Comparison of ENCODE assay signal across 21 cellular contexts in the genomic region with DNA sequence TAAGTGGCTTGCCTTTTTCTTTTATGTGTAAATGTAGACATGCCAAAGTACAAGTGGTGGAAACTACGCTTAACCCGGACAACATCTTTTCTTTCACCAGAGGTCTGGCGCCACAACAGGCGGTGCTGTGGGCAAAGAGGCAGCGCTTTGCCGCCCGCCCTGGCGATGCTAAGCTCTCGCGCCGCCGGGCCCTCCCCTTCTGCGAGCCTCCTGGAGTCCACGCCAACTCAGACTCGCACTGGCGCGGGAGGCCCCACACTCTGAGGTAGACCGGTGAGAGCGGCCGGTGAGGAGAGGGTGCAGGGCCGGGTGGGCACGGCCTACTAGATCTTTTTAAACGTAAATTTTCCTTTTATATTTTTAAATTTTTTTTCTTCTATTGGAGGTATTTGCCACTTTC.
A peak's percentile ranks its signal among the peaks of the same experiment; 100 is the strongest.
DNase-seq lines count a peak whose midpoint lies in the region; ATAC-seq, FAIRE-seq and TF ChIP-seq lines count a peak whose summit lies in the region.
"Had no signal": no experiment of that assay in that cellular context is flagged by ENCODE, and none has a peak within 500 bp of the region (broad histone marks: within the 10 kb centered on the region; RNA-seq: fewer than 3 reads in every experiment).

No MANE protein-coding gene starts in this region.

- BruUV-seq in Caco-2 (replicated peaks; lab: Mats Ljungman, UMichigan) = no TSS peak

- H3K9me3 Mint-ChIP-seq in osteocyte (ENCODE audit: unreplicated experiment) (peaks cover 7% of the 10 kb centered on the region), neural progenitor cell (peaks cover 5% of the 10 kb centered on the region), Caco-2 (ENCODE audit: unreplicated experiment) (peaks cover 13% of the 10 kb centered on the region)
- peaks cover 0 to 7% of the 10 kb centered on the region in 2 donors for H3K9me3 Mint-ChIP-seq in effector memory CD8-positive, alpha-beta T cell

- H3K9me3 ChIP-seq in kidney (ENCODE audit: control insufficient read depth in 1 of 2, low read length in 2 of 2) (no peaks in the 10 kb centered on the region), neural progenitor cell (ENCODE audit: low read depth) (no peaks in the 10 kb centered on the region), Caco-2 (no peaks in the 10 kb centered on the region)
- H3K9me3 ChIP-seq: BLaER1, HAP-1 had no signal

- no peaks in the 10 kb centered on the region for H3K79me2 ChIP-seq in neural progenitor cell (ENCODE audit: low read depth)

- no peaks in the 10 kb centered on the region for H4K20me1 ChIP-seq in neural progenitor cell (ENCODE audit: low read depth)
- H4K20me1 ChIP-seq: BLaER1 had no signal

- DNase-seq in DMS53 (lab: John Stamatoyannopoulos, UW) (peak; percentile 73), kidney (peak; percentile 60), osteocyte (ENCODE audit: extremely low spot score, unreplicated experiment) (peak; percentile 84), neural progenitor cell (ENCODE audit: low spot score) (no peak), Caco-2 (no peak)
- no peak for DNase-seq in effector memory CD8-positive, alpha-beta T cell
- DNase-seq: CD4-positive, CD25-positive, alpha-beta regulatory T cell; CD8-positive, alpha-beta T cell; DMS 273 treated with DMSO at 0.1 percent for 48 hours; DND-41 had no signal

- no peak overlapping the region for H3K4me2 ChIP-seq in neural progenitor cell
- H3K4me2 ChIP-seq: BLaER1, GM23338 had no signal

- no peaks in the 10 kb centered on the region for H3K27me3 ChIP-seq in neural progenitor cell
- no peaks in the 10 kb centered on the region for H3K27me3 ChIP-seq in Caco-2 (replicated peaks; ENCODE audit: control insufficient read depth, insufficient read depth, low read length)
- H3K27me3 ChIP-seq: BLaER1 had no signal

- H3K27me3 Mint-ChIP-seq in osteocyte (ENCODE audit: unreplicated experiment) (peaks cover 3% of the 10 kb centered on the region), neural progenitor cell (ENCODE audit: insufficient read depth, low read depth) (no peaks in the 10 kb centered on the region), Caco-2 (ENCODE audit: insufficient read depth, unreplicated experiment) (no peaks in the 10 kb centered on the region)
- no peaks in the 10 kb centered on the region for H3K27me3 Mint-ChIP-seq in effector memory CD8-positive, alpha-beta T cell
- H3K27me3 Mint-ChIP-seq: B cell; CD4-positive, CD25-positive, alpha-beta regulatory T cell had no signal

- H3K4me3 Mint-ChIP-seq in osteocyte (ENCODE audit: unreplicated experiment) = no peak overlapping the region
- no peak overlapping the region for H3K4me3 Mint-ChIP-seq in neural progenitor cell
- no peak overlapping the region for H3K4me3 Mint-ChIP-seq in effector memory CD8-positive, alpha-beta T cell
- no peak overlapping the region for H3K4me3 Mint-ChIP-seq in Caco-2 (ENCODE audit: unreplicated experiment)
- H3K4me3 Mint-ChIP-seq: B cell; CD4-positive, CD25-positive, alpha-beta regulatory T cell; CD8-positive, alpha-beta T cell; GM23338 had no signal

- no peaks in the 10 kb centered on the region for H3K36me3 Mint-ChIP-seq in osteocyte (ENCODE audit: unreplicated experiment)
- H3K36me3 Mint-ChIP-seq in neural progenitor cell = no peaks in the 10 kb centered on the region
- no peaks in the 10 kb centered on the region for H3K36me3 Mint-ChIP-seq in effector memory CD8-positive, alpha-beta T cell (ENCODE audit: insufficient read depth)
- no peaks in the 10 kb centered on the region for H3K36me3 Mint-ChIP-seq in Caco-2 (ENCODE audit: insufficient read depth, unreplicated experiment)
- H3K36me3 Mint-ChIP-seq: CD4-positive, CD25-positive, alpha-beta regulatory T cell; CD8-positive, alpha-beta T cell had no signal

- POLR2A ChIA-PET in Caco-2 (lab: Charles Lee) = no interaction called here

- H3K4me1 ChIP-seq in kidney (ENCODE audit: control insufficient read depth in 1 of 2, insufficient read depth in 1 of 2, low read depth in 1 of 2, low read length in 2 of 2) = no peaks in the 10 kb centered on the region
- H3K4me1 ChIP-seq in neural progenitor cell = no peaks in the 10 kb centered on the region
- H3K4me1 ChIP-seq in Caco-2 = no peaks in the 10 kb centered on the region
- H3K4me1 ChIP-seq: BLaER1, HAP-1 had no signal

- CTCF ChIA-PET in Caco-2 (lab: Charles Lee) = no interaction called here

- H3F3A ChIP-seq in neural progenitor cell (ENCODE audit: low read depth) = no peaks in the 10 kb centered on the region

- intact Hi-C loops in kidney (cut with DNase I) = no loop called here
- intact Hi-C loops in Caco-2 (cut with micrococcal nuclease; ENCODE audit: unreplicated experiment) = no loop called here

- FAIRE-seq in kidney (lab: Jason Lieb, UNC) = no peak
- FAIRE-seq: A204.1, D721Med, G401.6, GM12892, GM19239 had no signal

- TF ChIP-seq CTCF in kidney (IDR thresholded peaks at IDR 0.05; ENCODE audit: borderline replicate concordance, extremely low read depth, insufficient read depth) (no peak), osteocyte (IDR thresholded peaks at IDR 0.05) (no peak), neural progenitor cell (IDR thresholded peaks at IDR 0.05) (no peak), Caco-2 (IDR thresholded peaks at IDR 0.05; ENCODE audit: insufficient read depth in 1 of 2, low read depth in 1 of 2, low read length in 1 of 2, severe bottlenecking in 1 of 2, unreplicated experiment in 1 of 2) (no peak)

- ATAC-seq in effector memory CD8-positive, alpha-beta T cell (replicated peaks) = no peak
- ATAC-seq: CD8-positive, alpha-beta T cell; GM23338 had no signal

- H3K36me3 ChIP-seq in kidney (ENCODE audit: control insufficient read depth in 1 of 2, insufficient read depth in 2 of 2, low read length in 2 of 2) = no peaks in the 10 kb centered on the region
- no peaks in the 10 kb centered on the region for H3K36me3 ChIP-seq in neural progenitor cell
- H3K36me3 ChIP-seq in Caco-2 (ENCODE audit: control insufficient read depth, insufficient read depth, low read length) = no peaks in the 10 kb centered on the region
- H3K36me3 ChIP-seq: BLaER1, HAP-1 had no signal

- no peak overlapping the region for H3K27ac ChIP-seq in kidney (ENCODE audit: low read depth in 2 of 2, low read length in 2 of 2)
- no peak overlapping the region for H3K27ac ChIP-seq in neural progenitor cell
- H3K27ac ChIP-seq: 22Rv1, BLaER1, C4-2B had no signal

- H3K9ac ChIP-seq in kidney (ENCODE audit: low read length in 2 of 2) (no peak overlapping the region), neural progenitor cell (no peak overlapping the region)
- H3K9ac ChIP-seq: BLaER1 had no signal

- no peak overlapping the region for H3K27ac Mint-ChIP-seq in osteocyte (ENCODE audit: unreplicated experiment)
- no peak overlapping the region for H3K27ac Mint-ChIP-seq in neural progenitor cell
- H3K27ac Mint-ChIP-seq in effector memory CD8-positive, alpha-beta T cell = no peak overlapping the region
- no peak overlapping the region for H3K27ac Mint-ChIP-seq in Caco-2 (ENCODE audit: unreplicated experiment)
- H3K27ac Mint-ChIP-seq: B cell; CD4-positive, CD25-positive, alpha-beta regulatory T cell; CD8-positive, alpha-beta T cell; GM23338 had no signal

- H3K4me1 Mint-ChIP-seq in osteocyte (ENCODE audit: unreplicated experiment) (no peaks in the 10 kb centered on the region), neural progenitor cell (no peaks in the 10 kb centered on the region), Caco-2 (ENCODE audit: low read depth, unreplicated experiment) (no peaks in the 10 kb centered on the region)
- H3K4me1 Mint-ChIP-seq in effector memory CD8-positive, alpha-beta T cell (ENCODE audit: low read depth in 2 of 2) = no peaks in the 10 kb centered on the region
- H3K4me1 Mint-ChIP-seq: B cell; CD4-positive, CD25-positive, alpha-beta regulatory T cell had no signal

- H2AFZ ChIP-seq in neural progenitor cell (replicated peaks) = no peak overlapping the region
- H2AFZ ChIP-seq: GM23338 had no signal

- H3K4me3 ChIP-seq in kidney (ENCODE audit: low read length in 2 of 2) = no peak overlapping the region
- no peak overlapping the region for H3K4me3 ChIP-seq in neural progenitor cell
- H3K4me3 ChIP-seq in Caco-2 (ENCODE audit: low read depth, low read length) = no peak overlapping the region
- H3K4me3 ChIP-seq: BLaER1, GM23338, HAP-1 had no signal

Comparison
In these comparisons a context has a peak if more than half of its experiments do, and no peak if none do; other contexts are left out.
1. DNase-seq: peak in DMS53 (single experiment), kidney (single experiment) and osteocyte (single experiment); none in neural progenitor cell (single experiment), effector memory CD8-positive, alpha-beta T cell (0 of 3) and Caco-2 (0 of 2).